20 cellular contexts compared by ENCODE assay signal in genomic region chr14:99012703-99013102, GRCh38.
"Had no signal": no experiment of that assay in that cellular context is flagged by ENCODE, and none has a peak within 500 bp of the region (broad histone marks: within the 10 kb centered on the region; RNA-seq: fewer than 3 reads in every experiment).

No MANE protein-coding gene starts in this region.

- H3K4me3 ChIP-seq: K562, SJSA1, SK-N-MC had no signal

- H3K9me3 ChIP-seq: SJSA1 had no signal

- H3K27ac Mint-ChIP-seq: IgD-negative memory B cell had no signal

- H3K27ac ChIP-seq: HL-60, KMS-11, SJSA1, SK-N-MC had no signal

- H3K27me3 Mint-ChIP-seq: IgD-negative memory B cell had no signal

- H3K36me3 ChIP-seq: SJSA1 had no signal

- DNase-seq: Kasumi-1, MM.1S, NCI-H1092 treated with DMSO at 0.1 percent for 48 hours, NCI-H1436, NCI-H187, NCI-H2029, NCI-H2081 treated with DMSO at 0.1 percent for 48 hours, NCI-H2227 treated with DMSO at 0.1 percent for 48 hours, NCI-H524, NCI-H526 treated with DMSO at 0.1 percent for 48 hours, NCI-H748 treated with DMSO at 0.1 percent for 48 hours, Right ventricle myocardium superior, RPMI8226, SIG-M5 had no signal

- H3K4me3 Mint-ChIP-seq: IgD-negative memory B cell had no signal

- H3K9ac ChIP-seq: KMS-11 had no signal

- ATAC-seq: K562 had no signal

- H3K4me2 ChIP-seq: KMS-11 had no signal

- H3K4me1 ChIP-seq: SJSA1 had no signal

- H3K27me3 ChIP-seq: SJSA1 had no signal

- H3K4me1 Mint-ChIP-seq: IgD-negative memory B cell had no signal
